Comparison of ENCODE assay signal across 1 cellular context in the genomic region with DNA sequence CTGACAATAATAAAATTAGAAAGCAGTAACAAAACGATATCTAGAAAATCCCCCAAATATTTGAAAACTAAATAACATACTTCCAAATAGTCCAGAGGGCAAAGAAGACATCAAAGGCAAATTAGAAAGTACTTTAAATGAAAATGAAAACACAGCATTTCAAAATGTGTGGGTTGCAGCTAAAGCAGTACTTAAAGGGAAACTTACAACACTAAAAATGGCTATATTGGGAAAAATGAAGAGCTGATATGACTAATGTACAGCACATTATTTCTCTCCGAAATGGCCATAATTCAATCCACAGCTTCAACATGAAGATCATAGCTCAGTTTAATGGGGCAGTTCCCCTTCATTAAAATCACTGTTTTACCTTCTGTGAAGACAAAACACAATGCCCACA.
TF ChIP-seq lines count a peak whose summit lies in the region.

No MANE protein-coding gene starts in this region.

TF ChIP-seq in GM12878, 131 proteins besides CTCF, POLR2A, EP300 and RAD21 (continued from another document):
- TF ChIP-seq, protein P1, sequence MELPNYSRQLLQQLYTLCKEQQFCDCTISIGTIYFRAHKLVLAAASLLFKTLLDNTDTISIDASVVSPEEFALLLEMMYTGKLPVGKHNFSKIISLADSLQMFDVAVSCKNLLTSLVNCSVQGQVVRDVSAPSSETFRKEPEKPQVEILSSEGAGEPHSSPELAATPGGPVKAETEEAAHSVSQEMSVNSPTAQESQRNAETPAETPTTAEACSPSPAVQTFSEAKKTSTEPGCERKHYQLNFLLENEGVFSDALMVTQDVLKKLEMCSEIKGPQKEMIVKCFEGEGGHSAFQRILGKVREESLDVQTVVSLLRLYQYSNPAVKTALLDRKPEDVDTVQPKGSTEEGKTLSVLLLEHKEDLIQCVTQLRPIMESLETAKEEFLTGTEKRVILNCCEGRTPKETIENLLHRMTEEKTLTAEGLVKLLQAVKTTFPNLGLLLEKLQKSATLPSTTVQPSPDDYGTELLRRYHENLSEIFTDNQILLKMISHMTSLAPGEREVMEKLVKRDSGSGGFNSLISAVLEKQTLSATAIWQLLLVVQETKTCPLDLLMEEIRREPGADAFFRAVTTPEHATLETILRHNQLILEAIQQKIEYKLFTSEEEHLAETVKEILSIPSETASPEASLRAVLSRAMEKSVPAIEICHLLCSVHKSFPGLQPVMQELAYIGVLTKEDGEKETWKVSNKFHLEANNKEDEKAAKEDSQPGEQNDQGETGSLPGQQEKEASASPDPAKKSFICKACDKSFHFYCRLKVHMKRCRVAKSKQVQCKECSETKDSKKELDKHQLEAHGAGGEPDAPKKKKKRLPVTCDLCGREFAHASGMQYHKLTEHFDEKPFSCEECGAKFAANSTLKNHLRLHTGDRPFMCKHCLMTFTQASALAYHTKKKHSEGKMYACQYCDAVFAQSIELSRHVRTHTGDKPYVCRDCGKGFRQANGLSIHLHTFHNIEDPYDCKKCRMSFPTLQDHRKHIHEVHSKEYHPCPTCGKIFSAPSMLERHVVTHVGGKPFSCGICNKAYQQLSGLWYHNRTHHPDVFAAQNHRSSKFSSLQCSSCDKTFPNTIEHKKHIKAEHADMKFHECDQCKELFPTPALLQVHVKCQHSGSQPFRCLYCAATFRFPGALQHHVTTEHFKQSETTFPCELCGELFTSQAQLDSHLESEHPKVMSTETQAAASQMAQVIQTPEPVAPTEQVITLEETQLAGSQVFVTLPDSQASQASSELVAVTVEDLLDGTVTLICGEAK (IDR thresholded peaks at IDR 0.05; ENCODE audit: borderline replicate concordance): no peak
- TF ChIP-seq YY1 (IDR thresholded peaks at IDR 0.05; ENCODE audit: low read depth, low read length): no peak
- TF ChIP-seq RELA (IDR thresholded peaks at IDR 0.05; ENCODE audit: borderline replicate concordance, partially characterized antibody): no peak
- TF ChIP-seq ZNF217 (IDR thresholded peaks at IDR 0.05): no peak
- no peak for TF ChIP-seq LARP7 (IDR thresholded peaks at IDR 0.05)
- no peak for TF ChIP-seq ZNF687 (IDR thresholded peaks at IDR 0.05)
- TF ChIP-seq RCOR1 (conservative IDR thresholded peaks at IDR 0.05; ENCODE audit: low read depth, low read length): no peak
- TF ChIP-seq SMC3 (IDR thresholded peaks at IDR 0.05; ENCODE audit: borderline replicate concordance, low read length): no peak
- no peak for TF ChIP-seq FOS (IDR thresholded peaks at IDR 0.05; ENCODE audit: borderline replicate concordance, extremely low read depth, insufficient read length)
- TF ChIP-seq ASH2L (IDR thresholded peaks at IDR 0.05; ENCODE audit: borderline replicate concordance, low read depth): no peak
- TF ChIP-seq SREBF1 (IDR thresholded peaks at IDR 0.05; ENCODE audit: low read length): no peak
